Comparison of ENCODE assay signal across 21 cellular contexts in genomic region chr4:37990731-37991130, GRCh38. TPM values are rescaled to one million over a fixed set of nuclear protein-coding genes. Genes with fewer than 3 reads are reported as not detected.
DNase-seq lines count a peak whose midpoint lies in the region; ATAC-seq and TF ChIP-seq lines count a peak whose summit lies in the region.
"Had no signal": no experiment of that assay in that cellular context is flagged by ENCODE, and none has a peak within 500 bp of the region (broad histone marks: within the 10 kb centered on the region; RNA-seq: fewer than 3 reads in every experiment).

No MANE protein-coding gene starts in this region.

- no peaks in the 10 kb centered on the region for H3K9me3 ChIP-seq in DOHH2 (ENCODE audit: control insufficient read depth, insufficient read depth, low read length)
- no peaks in the 10 kb centered on the region for H3K9me3 ChIP-seq in SJSA1 (replicated peaks)
- H3K9me3 ChIP-seq in lower lobe of right lung: no peaks in the 10 kb centered on the region
- no peaks in the 10 kb centered on the region for H3K9me3 ChIP-seq in stomach smooth muscle (ENCODE audit: control insufficient read depth in 2 of 2, low read length in 2 of 2)

- peaks cover 99% of the 10 kb centered on the region for H3K79me2 ChIP-seq in DOHH2 (ENCODE audit: control insufficient read depth, low read length)

- no peaks in the 10 kb centered on the region for H4K20me1 ChIP-seq in DOHH2 (ENCODE audit: control insufficient read depth, insufficient read depth, low read depth, low read length)

- intact Hi-C loops in lower lobe of right lung (cut with DNase I): no loop called here

- peaks cover 97% of the 10 kb centered on the region for H3K4me1 ChIP-seq in DOHH2 (ENCODE audit: control insufficient read depth, low read length)
- H3K4me1 ChIP-seq in SJSA1 (replicated peaks): peaks cover 21% of the 10 kb centered on the region
- peaks cover 52% of the 10 kb centered on the region for H3K4me1 ChIP-seq in lower lobe of right lung
- peaks cover 43% of the 10 kb centered on the region for H3K4me1 ChIP-seq in stomach smooth muscle (ENCODE audit: control insufficient read depth, insufficient read depth, low read length)

- peak overlapping the region in 1 of 2 donors; percentile 32 for H3K9ac ChIP-seq in stomach smooth muscle (ENCODE audit: low read length in 2 of 2)

- peaks cover 25% of the 10 kb centered on the region for H3F3A ChIP-seq in DOHH2 (ENCODE audit: control insufficient read depth, insufficient read depth)

- peak overlapping the region; percentile 97 for H3K27ac ChIP-seq in DOHH2 (ENCODE audit: low read depth, low read length)
- H3K27ac ChIP-seq in SJSA1: peak overlapping the region; percentile 10; the same call in 1 of the 2 replicates
- peak overlapping the region; percentile 57 for H3K27ac ChIP-seq in lower lobe of right lung
- H3K27ac ChIP-seq in stomach smooth muscle (ENCODE audit: low read length): peak overlapping the region; percentile 64
- H3K27ac ChIP-seq: brain microvascular endothelial cell, SK-N-MC had no signal

- H3K36me3 ChIP-seq in DOHH2 (ENCODE audit: control insufficient read depth, low read length): peaks cover 80% of the 10 kb centered on the region
- H3K36me3 ChIP-seq in SJSA1: no peaks in the 10 kb centered on the region
- no peaks in the 10 kb centered on the region for H3K36me3 ChIP-seq in lower lobe of right lung
- H3K36me3 ChIP-seq in stomach smooth muscle (ENCODE audit: control insufficient read depth in 2 of 2, insufficient read depth in 2 of 2, low read length in 2 of 2): no peaks in the 10 kb centered on the region
- H3K36me3 ChIP-seq: brain microvascular endothelial cell had no signal

- TF ChIP-seq CTCF in DOHH2 (IDR thresholded peaks at IDR 0.05; ENCODE audit: low read depth, low read length, poor library complexity, severe bottlenecking): no peak
- TF ChIP-seq CTCF in lower lobe of right lung (IDR thresholded peaks at IDR 0.05): no peak

- ATAC-seq in lower lobe of right lung: no peak
- ATAC-seq: activated naive CD4-positive, alpha-beta T cell treated with anti-CD3 and anti-CD28 coated beads, Interleukin-2, amount 50 U/mL, for 72 hours; stimulated activated naive CD8-positive, alpha-beta T cell treated with anti-CD3 and anti-CD28 coated beads, Interleukin-15, Interleukin-2, amounts not matched to agents 100 U/mL and 50 U/mL, for 24 hours had no signal

- no peaks in the 10 kb centered on the region for H3K9me2 ChIP-seq in DOHH2 (replicated peaks; ENCODE audit: control insufficient read depth, low read length)

- H3K4me2 ChIP-seq in DOHH2 (ENCODE audit: low read length): peak overlapping the region; percentile 90

- H3K27me3 ChIP-seq in DOHH2 (ENCODE audit: control insufficient read depth, low read length) (no peaks in the 10 kb centered on the region), SJSA1 (replicated peaks) (no peaks in the 10 kb centered on the region), lower lobe of right lung (ENCODE audit: low read depth) (no peaks in the 10 kb centered on the region), stomach smooth muscle (ENCODE audit: control insufficient read depth in 1 of 2, insufficient read depth in 2 of 2, low read length in 2 of 2) (no peaks in the 10 kb centered on the region)
- H3K27me3 ChIP-seq: brain microvascular endothelial cell had no signal

- no peak for DNase-seq in SJSA1 (ENCODE audit: low read depth in 1 of 2, low spot score in 2 of 2)
- DNase-seq in lower lobe of right lung: no peak
- no peak for DNase-seq in DMS 273 (lab: John Stamatoyannopoulos, UW; ENCODE audit: unreplicated experiment)
- DNase-seq in COLO829 (ENCODE audit: low spot score): no peak
- DNase-seq in NCI-H1105 (lab: John Stamatoyannopoulos, UW): no peak
- no peak for DNase-seq in NK-92 treated with Interleukin-12 subunit alpha and Interleukin-12 subunit beta, amount 100 ng/mL, for 24 hours (lab: John Stamatoyannopoulos, UW)
- DNase-seq: activated CD4-positive, alpha-beta T cell treated with anti-CD3 and anti-CD28 coated beads, Interleukin-2, amount 50 U/mL, for 48 hours; activated T-cell treated with anti-CD3 and anti-CD28 coated beads, Interleukin-2, amount 50 U/mL, for 1 hour; brain microvascular endothelial cell; effector CD4-positive, alpha-beta T cell; H7; Kasumi-1; left cardiac atrium; NCI-H1694; NCI-H446; stimulated activated naive CD8-positive, alpha-beta T cell treated with anti-CD3 and anti-CD28 coated beads, Interleukin-15, Interleukin-2, amounts not matched to agents 100 U/mL and 50 U/mL, for 24 hours had no signal

- peak overlapping the region; percentile 56 for H3K4me3 ChIP-seq in DOHH2 (ENCODE audit: low read length)
- H3K4me3 ChIP-seq in SJSA1: no peak overlapping the region
- no peak overlapping the region for H3K4me3 ChIP-seq in lower lobe of right lung
- no peak overlapping the region for H3K4me3 ChIP-seq in stomach smooth muscle (ENCODE audit: low read length in 2 of 2)
- H3K4me3 ChIP-seq: SK-N-MC had no signal

RNA-seq across cellular contexts. Expression of gene PTTG2, which starts 30.5 kb away (rescaled TPM):
- not detected in 2 replicates for total RNA-seq in SJSA1 (2014; rRNA removed; shearing (Covaris generic))
- total RNA-seq in lower lobe of right lung: 1.2 TPM
- total RNA-seq: fibroblast of lung, H7 had no signal

Comparison
In these comparisons a context has a peak if more than half of its experiments do, and no peak if none do; other contexts are left out.
1. H3K27ac ChIP-seq: peak in every context shown above with its lines; median percentile 97 in DOHH2; 64 in stomach smooth muscle; 57 in lower lobe of right lung; 10 in SJSA1.